Comparison of ENCODE assay signal across 23 cellular contexts in the genomic region with DNA sequence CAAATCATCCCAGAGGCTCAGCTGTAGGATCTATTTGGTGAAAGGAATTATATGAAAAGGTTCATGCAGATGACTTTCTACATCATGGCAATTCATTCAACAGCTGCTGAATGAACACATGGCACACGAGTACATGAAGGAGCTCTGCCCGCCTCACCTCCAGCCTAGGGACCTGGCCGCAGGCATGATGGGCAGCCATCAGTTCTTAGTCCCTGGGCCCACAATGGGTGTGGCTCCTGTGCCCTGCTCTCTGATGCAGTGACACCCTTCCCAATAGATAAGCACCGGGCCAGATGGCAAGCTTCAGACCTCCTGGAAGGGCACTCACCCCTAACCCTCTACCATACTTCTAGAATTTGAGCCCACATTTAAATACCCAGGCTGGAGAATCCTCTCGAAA. TPM values are rescaled to one million over a fixed set of nuclear protein-coding genes. Genes with fewer than 3 reads are reported as not detected.
DNase-seq lines count a peak whose midpoint lies in the region; ATAC-seq and TF ChIP-seq lines count a peak whose summit lies in the region.
"Had no signal": no experiment of that assay in that cellular context is flagged by ENCODE, and none has a peak within 500 bp of the region (broad histone marks: within the 10 kb centered on the region; RNA-seq: fewer than 3 reads in every experiment).

No MANE protein-coding gene starts in this region.

- no peak for TF ChIP-seq CTCF in RWPE1 (conservative IDR thresholded peaks at IDR 0.05; ENCODE audit: low read depth)
- TF ChIP-seq CTCF in lower lobe of right lung (IDR thresholded peaks at IDR 0.05) = no peak
- no peak for TF ChIP-seq CTCF in gastrocnemius medialis (IDR thresholded peaks at IDR 0.05 in 4 of 5, conservative IDR thresholded peaks at IDR 0.05 in 1 of 5)

- ATAC-seq in lower lobe of right lung (no peak), gastrocnemius medialis (no peak), GM18858 (IDR thresholded peaks at IDR 0.05; ENCODE audit: unreplicated experiment) (no peak)
- ATAC-seq: activated CD4-positive, alpha-beta T cell treated with anti-CD3 and anti-CD28 coated beads for 36 hours; foreskin keratinocyte; GM23338; left ventricle myocardium superior; Right ventricle myocardium inferior had no signal

- CTCF ChIA-PET in RWPE1 (lab: Yijun Ruan, JAX) = interaction anchor here (5.6 kb wide), 1 partner anchor 94 kb away, joined by 42 read pairs; no protein-coding TSS in a partner anchor

- H3K27ac ChIP-seq in BLaER1 treated with 17β-estradiol and CSF1 and Interleukin-3, amounts not matched to agents 10 nM and 100 nM = peak overlapping the region in 10 of 11 experiments; percentile 94 to 99 (median 98); a peak in 20 of 22 replicates
- H3K27ac ChIP-seq in RWPE1 (peak overlapping the region; percentile 85), lower lobe of right lung (no peak overlapping the region), gastrocnemius medialis (peak overlapping the region; percentile 71 to 91 (median 76))
- no peak overlapping the region for H3K27ac ChIP-seq in effector memory CD4-positive, alpha-beta T cell (ENCODE audit: insufficient read depth, low read length, poor library complexity, severe bottlenecking)
- H3K27ac ChIP-seq: foreskin keratinocyte had no signal

- intact Hi-C loops in lower lobe of right lung (cut with DNase I) = no loop called here
- intact Hi-C loops in gastrocnemius medialis (cut with DNase I; ENCODE audit: low total_unique reads) = loop anchor here (5.0 to 10.0 kb wide), 3 partner anchors 47 to 95 kb away; no protein-coding TSS in a partner anchor

- H3K4me3 ChIP-seq in BLaER1 treated with 17β-estradiol and CSF1 and Interleukin-3, amounts not matched to agents 10 nM and 100 nM = peak overlapping the region; percentile 83 to 100 (median 90)
- H3K4me3 ChIP-seq in lower lobe of right lung (peak overlapping the region; percentile 70), gastrocnemius medialis (no peak overlapping the region)
- H3K4me3 ChIP-seq in effector memory CD4-positive, alpha-beta T cell (ENCODE audit: insufficient read depth, low read depth, low read length, poor library complexity, severe bottlenecking) = no peak overlapping the region
- H3K4me3 ChIP-seq: GM23338 had no signal

- DNase-seq in RWPE1 (ENCODE audit: low spot score) (no peak), lower lobe of right lung (no peak), gastrocnemius medialis (no peak), EL (no peak)
- DNase-seq in stimulated activated CD4-positive, alpha-beta T cell treated with anti-CD3 and anti-CD28 coated beads, Interleukin-12 subunit alpha, Interleukin-12 subunit beta, amount 100 ng/mL, for 4 hours = no peak
- DNase-seq in effector memory CD4-positive, alpha-beta T cell = no peak
- DNase-seq: activated CD4-positive, alpha-beta T cell treated with anti-CD3 and anti-CD28 coated beads for 36 hours; activated naive CD4-positive, alpha-beta T cell treated with anti-CD3 and anti-CD28 coated beads for 36 hours; activated T-cell treated with anti-CD3 and anti-CD28 coated beads, Interleukin-2, amount 50 U/mL, for 48 hours; aorta; erythroblast; foreskin keratinocyte; hypothalamus; Karpas-422; left ventricle myocardium superior; NCI-H1694 treated with DMSO at 0.1 percent for 48 hours; NCI-H526; retina; stimulated activated CD4-positive, alpha-beta T cell treated with anti-CD3 and anti-CD28 coated beads, Interleukin-15, amount 100 ng/mL, for 24 hours had no signal

- H3K9ac ChIP-seq in BLaER1 treated with 17β-estradiol and CSF1 and Interleukin-3, amounts not matched to agents 10 nM and 100 nM = peak overlapping the region; percentile 95 to 99 (median 97)

- in situ Hi-C loops in gastrocnemius medialis (cut with MboI; ENCODE audit: low sequenced_read_pairs in 4 of 4) = no loop called here

- no peaks in the 10 kb centered on the region for H3K9me3 ChIP-seq in BLaER1 treated with 17β-estradiol and CSF1 and Interleukin-3, amounts not matched to agents 10 nM and 100 nM (replicated peaks in 1 of 11)
- H3K9me3 ChIP-seq in lower lobe of right lung = no peaks in the 10 kb centered on the region
- no peaks in the 10 kb centered on the region for H3K9me3 ChIP-seq in gastrocnemius medialis
- H3K9me3 ChIP-seq in effector memory CD4-positive, alpha-beta T cell (ENCODE audit: control insufficient read depth, low read length) = no peaks in the 10 kb centered on the region

- H3K27me3 ChIP-seq in BLaER1 treated with 17β-estradiol and CSF1 and Interleukin-3, amounts not matched to agents 10 nM and 100 nM = no peaks in the 10 kb centered on the region
- H3K27me3 ChIP-seq in lower lobe of right lung (ENCODE audit: low read depth) (no peaks in the 10 kb centered on the region), gastrocnemius medialis (no peaks in the 10 kb centered on the region)
- peaks cover 5% of the 10 kb centered on the region for H3K27me3 ChIP-seq in effector memory CD4-positive, alpha-beta T cell (replicated peaks; ENCODE audit: control insufficient read depth, insufficient read depth, low read length, poor library complexity, severe bottlenecking)
- H3K27me3 ChIP-seq: foreskin keratinocyte had no signal

- H4K20me1 ChIP-seq in BLaER1 treated with 17β-estradiol and CSF1 and Interleukin-3, amounts not matched to agents 10 nM and 100 nM = peaks cover 41 to 73% (median 67%) of the 10 kb centered on the region in 11 experiments

- POLR2A ChIA-PET in RWPE1 (lab: Yijun Ruan, JAX; ENCODE audit: low non-redundant PET) = no interaction called here

- TF ChIP-seq POLR2A in gastrocnemius medialis (IDR thresholded peaks at IDR 0.05) = no peak

- H3K4me1 ChIP-seq in BLaER1 treated with 17β-estradiol and CSF1 and Interleukin-3, amounts not matched to agents 10 nM and 100 nM = peaks cover 57 to 80% (median 72%) of the 10 kb centered on the region in 10 experiments
- H3K4me1 ChIP-seq in lower lobe of right lung (peaks cover 55% of the 10 kb centered on the region), gastrocnemius medialis (peaks cover 47 to 58% of the 10 kb centered on the region in 2 donors)
- peaks cover 4% of the 10 kb centered on the region for H3K4me1 ChIP-seq in effector memory CD4-positive, alpha-beta T cell (ENCODE audit: control insufficient read depth, insufficient read depth, low read length, poor library complexity, severe bottlenecking)

- H3K36me3 ChIP-seq in BLaER1 treated with 17β-estradiol and CSF1 and Interleukin-3, amounts not matched to agents 10 nM and 100 nM = peaks cover 0 to 63% (median 27%) of the 10 kb centered on the region in 11 experiments; a peak in 17 of 22 replicates
- no peaks in the 10 kb centered on the region for H3K36me3 ChIP-seq in lower lobe of right lung
- no peaks in the 10 kb centered on the region for H3K36me3 ChIP-seq in gastrocnemius medialis
- no peaks in the 10 kb centered on the region for H3K36me3 ChIP-seq in effector memory CD4-positive, alpha-beta T cell (ENCODE audit: control insufficient read depth, insufficient read depth, low read length)

- peak overlapping the region; percentile 91 to 100 (median 97) for H3K4me2 ChIP-seq in BLaER1 treated with 17β-estradiol and CSF1 and Interleukin-3, amounts not matched to agents 10 nM and 100 nM
- H3K4me2 ChIP-seq: GM23338 had no signal

RNA-seq across cellular contexts. Expression of gene CHST15, which starts 3.5 kb away (rescaled TPM):
- 36.5 TPM for total RNA-seq in lower lobe of right lung
- total RNA-seq in gastrocnemius medialis = 10 to 100 TPM in 3 of 4 donors, 1 to 10 TPM in 1; 9.0 to 32.2 (median 20.3) TPM

Comparison
In these comparisons a context has a peak if more than half of its experiments do, and no peak if none do; other contexts are left out.
1. H3K27ac ChIP-seq: peak in BLaER1 treated with 17β-estradiol and CSF1 and Interleukin-3, amounts not matched to agents 10 nM and 100 nM (10 of 11), RWPE1 (single experiment) and gastrocnemius medialis (4 of 4); none in lower lobe of right lung (single experiment) and effector memory CD4-positive, alpha-beta T cell (single experiment).
2. H3K4me3 ChIP-seq: peak in BLaER1 treated with 17β-estradiol and CSF1 and Interleukin-3, amounts not matched to agents 10 nM and 100 nM (10 of 10) and lower lobe of right lung (single experiment); none in gastrocnemius medialis (0 of 4) and effector memory CD4-positive, alpha-beta T cell (single experiment).